ENCODE assay signal across 23 cellular contexts in the genomic region with DNA sequence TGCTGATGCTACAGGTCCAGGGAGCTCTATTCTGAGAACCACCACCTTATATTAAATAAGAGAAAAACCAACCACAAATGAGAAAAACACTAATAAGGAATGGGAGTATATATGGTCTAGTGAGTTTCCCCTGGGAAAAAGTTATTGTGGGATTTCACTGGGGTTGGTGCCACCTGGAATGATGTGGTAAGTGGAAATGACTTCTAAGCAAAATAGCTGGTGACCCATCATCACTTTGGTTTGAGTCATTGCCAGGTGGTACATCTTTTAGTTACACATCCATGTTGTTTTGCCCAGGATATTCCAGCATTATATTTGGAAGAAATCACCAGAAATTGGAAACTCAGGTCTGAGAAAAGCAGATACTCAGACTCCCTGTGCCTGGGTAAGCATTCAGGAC.
"Had no signal": no experiment of that assay in that cellular context is flagged by ENCODE, and none has a peak within 500 bp of the region (broad histone marks: within the 10 kb centered on the region; RNA-seq: fewer than 3 reads in every experiment).

No MANE protein-coding gene starts in this region.

- DNase-seq: activated CD4-positive, alpha-beta T cell treated with anti-CD3 and anti-CD28 coated beads for 48 hours; activated CD8-positive, alpha-beta T cell treated with anti-CD3 and anti-CD28 coated beads, Interleukin-2, amount 10 ng/mL, durations not matched to agents 7 days and 5 days; activated gamma-delta T cell; activated naive CD4-positive, alpha-beta T cell treated with anti-CD3 and anti-CD28 coated beads, Interleukin-2, amount 50 U/mL, for 16 hours; activated naive CD8-positive, alpha-beta T cell treated with anti-CD3 and anti-CD28 coated beads, Interleukin-2, amount 50 U/mL, for 24 hours; anterior cingulate cortex; brain microvascular endothelial cell; central memory CD4-positive, alpha-beta T cell; dorsolateral prefrontal cortex; effector memory CD8-positive, alpha-beta T cell; kidney; left lung; midbrain; natural killer cell; stimulated activated CD4-positive, alpha-beta T cell treated with anti-CD3 and anti-CD28 coated beads, Interleukin-12 subunit alpha, Interleukin-12 subunit beta, amount 100 ng/mL, for 4 hours; stomach; T1000 had no signal

- ATAC-seq: activated CD8-positive, alpha-beta T cell treated with anti-CD3 and anti-CD28 coated beads, Interleukin-2, amount 10 ng/mL, durations not matched to agents 7 days and 5 days; activated naive CD8-positive, alpha-beta T cell treated with anti-CD3 and anti-CD28 coated beads, Interleukin-2, amount 50 U/mL, for 24 hours; effector memory CD8-positive, alpha-beta T cell; left lung; natural killer cell; stimulated activated effector memory CD8-positive, alpha-beta T cell treated with anti-CD3 and anti-CD28 coated beads, Interleukin-12 subunit alpha, Interleukin-12 subunit beta, amount 100 ng/mL, for 72 hours had no signal

- H3K9me3 ChIP-seq: esophagus muscularis mucosa, left lung, prostate gland, right atrium auricular region, stomach, suprapubic skin, tibial nerve had no signal

- H3K27me3 ChIP-seq: brain microvascular endothelial cell, dorsolateral prefrontal cortex, esophagus muscularis mucosa, left lung, right atrium auricular region, stomach, suprapubic skin, tibial nerve had no signal

- H3K36me3 ChIP-seq: brain microvascular endothelial cell, esophagus muscularis mucosa, left lung, prostate gland, right atrium auricular region, stomach, suprapubic skin, tibial nerve had no signal

- H3K4me3 ChIP-seq: dorsolateral prefrontal cortex, esophagus muscularis mucosa, left lung, prostate gland, right atrium auricular region, stomach, suprapubic skin, tibial nerve had no signal

- H3K27ac ChIP-seq: brain microvascular endothelial cell, dorsolateral prefrontal cortex, esophagus muscularis mucosa, left lung, prostate gland, stomach, suprapubic skin, tibial nerve had no signal

- H3K4me1 ChIP-seq: esophagus muscularis mucosa, left lung, prostate gland, stomach, suprapubic skin had no signal
